ENCODE assay signal across 25 cellular contexts in the genomic region with DNA sequence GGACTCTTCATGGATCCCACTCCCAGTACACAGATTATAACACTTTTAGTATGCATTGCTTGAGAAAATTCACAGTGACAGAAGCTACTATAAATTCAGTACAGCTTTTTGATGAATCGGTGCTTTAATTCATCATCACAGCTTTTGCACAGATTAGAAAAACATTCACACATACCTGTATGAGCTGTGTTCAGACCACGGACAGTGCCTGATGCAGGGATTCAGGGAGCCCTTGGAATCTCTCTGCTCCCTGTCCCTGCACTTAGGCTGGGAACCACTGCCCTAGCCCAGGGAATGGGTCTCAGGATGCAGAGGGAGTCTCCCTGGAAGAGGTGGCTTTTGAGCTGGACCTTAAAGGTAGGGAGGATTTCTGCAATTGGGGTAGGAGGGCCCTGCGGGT. TPM values are rescaled to one million over a fixed set of nuclear protein-coding genes. Genes with fewer than 3 reads are reported as not detected.
DNase-seq lines count a peak whose midpoint lies in the region; ATAC-seq and TF ChIP-seq lines count a peak whose summit lies in the region.
"Had no signal": no experiment of that assay in that cellular context is flagged by ENCODE, and none has a peak within 500 bp of the region (broad histone marks: within the 10 kb centered on the region; RNA-seq: fewer than 3 reads in every experiment).

No MANE protein-coding gene starts in this region.

- H3K4me1 ChIP-seq in heart left ventricle (peaks cover 0 to 65% (median 24%) of the 10 kb centered on the region in 12 donors), vagina (peaks cover 11% of the 10 kb centered on the region)

- H3K27ac ChIP-seq in heart left ventricle (peak overlapping the region in 2 of 12 donors; percentile 12 to 67), layer of hippocampus (ENCODE audit: low read depth, low read length) (peak overlapping the region; percentile 56), vagina (no peak overlapping the region)
- H3K27ac ChIP-seq: C4-2B had no signal

- TF ChIP-seq CTCF in heart left ventricle (IDR thresholded peaks at IDR 0.05) (no peak), WTC11 (IDR thresholded peaks at IDR 0.05) (no peak), vagina (IDR thresholded peaks at IDR 0.05) (no peak)

- no peaks in the 10 kb centered on the region for H3K36me3 Mint-ChIP-seq in WTC11

- H3K9me3 ChIP-seq in heart left ventricle = no peaks in the 10 kb centered on the region
- H3K9me3 ChIP-seq in vagina = no peaks in the 10 kb centered on the region
- H3K9me3 ChIP-seq: heart right ventricle, neutrophil had no signal

- H3K4me3 ChIP-seq in heart left ventricle = peak overlapping the region in 8 of 12 donors; percentile 17 to 59 (median 37)
- peak overlapping the region; percentile 34 to 54 for H3K4me3 ChIP-seq in vagina

- H3K4me3 Mint-ChIP-seq in WTC11 = peak overlapping the region; percentile 63

- peaks cover 0 to 26% (median 19%) of the 10 kb centered on the region in 9 donors for H3K36me3 ChIP-seq in heart left ventricle
- peaks cover 0 to 19% of the 10 kb centered on the region in 2 donors for H3K36me3 ChIP-seq in vagina

- no peak overlapping the region for H3K27ac Mint-ChIP-seq in WTC11

- intact Hi-C loops in heart left ventricle (cut with DNase I) (loop anchor here in 2 of 10 donors (10.0 kb wide), 2 partner anchors 77 to 87 kb away; no protein-coding TSS in a partner anchor), cardiac septum (cut with DNase I) (no loop called here), vagina (cut with DNase I) (no loop called here)

- H3K27me3 ChIP-seq in heart left ventricle (no peaks in the 10 kb centered on the region), layer of hippocampus (ENCODE audit: control insufficient read depth, insufficient read depth, low read length) (no peaks in the 10 kb centered on the region), vagina (no peaks in the 10 kb centered on the region)

- CTCF ChIA-PET in WTC11 (lab: Charles Lee) = interaction anchor here (1.1 to 3.5 kb wide), 7 partner anchors 9 to 82 kb away, joined by 3 to 37 read pairs (median 10); a partner anchor contains a TSS

- no peak for ATAC-seq in heart left ventricle
- ATAC-seq in WTC11 = peak; percentile 17
- ATAC-seq: heart right ventricle had no signal

- DNase-seq in heart left ventricle (peak in 1 of 5 donors; percentile 0), cardiac septum (ENCODE audit: low spot score) (no peak), WTC11 (ENCODE audit: low spot score) (no peak), vagina (ENCODE audit: extremely low spot score in 2 of 2) (no peak), activated gamma-delta T cell treated with Interleukin-2 at 50 U/mL for 16 hours (no peak), Kasumi-1 (lab: John Stamatoyannopoulos, UW) (no peak), G401 (ENCODE audit: low spot score) (no peak)
- DNase-seq: ACHN; activated CD4-positive, alpha-beta T cell treated with anti-CD3 and anti-CD28 coated beads, Interleukin-2, amount 50 U/mL, for 4 hours; activated CD8-positive, alpha-beta memory T cell treated with anti-CD3 and anti-CD28 coated beads, Interleukin-2, amount 50 U/mL, for 48 hours; activated gamma-delta T cell; EL; H7; heart right ventricle; MM.1S; NCI-H1436; stimulated activated CD4-positive, alpha-beta T cell treated with anti-CD3 and anti-CD28 coated beads, Interleukin-4, amount 100 ng/mL, for 1 hour; stimulated activated naive CD4-positive, alpha-beta T cell treated with Interleukin-2 at 50 U/mL for 16 hours; T-helper 2 cell; trophoblast cell had no signal

- H3K9me3 Mint-ChIP-seq in WTC11 = no peaks in the 10 kb centered on the region

- H3K4me1 Mint-ChIP-seq in WTC11 = peaks cover 6% of the 10 kb centered on the region

- in situ Hi-C loops in G401 (cut with HindIII; ENCODE audit: low sequenced_read_pairs) = no loop called here

- TF ChIP-seq POLR2A in heart left ventricle (IDR thresholded peaks at IDR 0.05) (no peak), vagina (IDR thresholded peaks at IDR 0.05) (no peak)

- POLR2A ChIA-PET in WTC11 (lab: Charles Lee) = no interaction called here

- 78 to 86% (median 84%) methylated on average over 3 of the region's 3 CpGs for WGBS in heart left ventricle, 4 donors

- peaks cover 24% of the 10 kb centered on the region for H3K27me3 Mint-ChIP-seq in WTC11 (ENCODE audit: low read depth)

TF ChIP-seq in WTC11, 78 proteins besides CTCF, POLR2A, EP300 and RAD21 (continues in another document):
- TF ChIP-seq GABPB1 (CRISPR knock-in tag; IDR thresholded peaks at IDR 0.05) (no peak), ZNF416 (CRISPR knock-in tag; IDR thresholded peaks at IDR 0.05) (no peak), ZNF317 (CRISPR knock-in tag; IDR thresholded peaks at IDR 0.05; ENCODE audit: borderline replicate concordance, low read depth) (no peak), NR3C1 (CRISPR knock-in tag; conservative IDR thresholded peaks at IDR 0.05; ENCODE audit: low read depth) (no peak), ZNF671 (CRISPR knock-in tag; IDR thresholded peaks at IDR 0.05) (no peak), MXD4 (CRISPR knock-in tag; IDR thresholded peaks at IDR 0.05; ENCODE audit: borderline replicate concordance) (no peak), ZNF138 (CRISPR knock-in tag; conservative IDR thresholded peaks at IDR 0.05) (no peak), GTF2I (CRISPR knock-in tag; conservative IDR thresholded peaks at IDR 0.05) (no peak)
- TF ChIP-seq, protein P1, sequence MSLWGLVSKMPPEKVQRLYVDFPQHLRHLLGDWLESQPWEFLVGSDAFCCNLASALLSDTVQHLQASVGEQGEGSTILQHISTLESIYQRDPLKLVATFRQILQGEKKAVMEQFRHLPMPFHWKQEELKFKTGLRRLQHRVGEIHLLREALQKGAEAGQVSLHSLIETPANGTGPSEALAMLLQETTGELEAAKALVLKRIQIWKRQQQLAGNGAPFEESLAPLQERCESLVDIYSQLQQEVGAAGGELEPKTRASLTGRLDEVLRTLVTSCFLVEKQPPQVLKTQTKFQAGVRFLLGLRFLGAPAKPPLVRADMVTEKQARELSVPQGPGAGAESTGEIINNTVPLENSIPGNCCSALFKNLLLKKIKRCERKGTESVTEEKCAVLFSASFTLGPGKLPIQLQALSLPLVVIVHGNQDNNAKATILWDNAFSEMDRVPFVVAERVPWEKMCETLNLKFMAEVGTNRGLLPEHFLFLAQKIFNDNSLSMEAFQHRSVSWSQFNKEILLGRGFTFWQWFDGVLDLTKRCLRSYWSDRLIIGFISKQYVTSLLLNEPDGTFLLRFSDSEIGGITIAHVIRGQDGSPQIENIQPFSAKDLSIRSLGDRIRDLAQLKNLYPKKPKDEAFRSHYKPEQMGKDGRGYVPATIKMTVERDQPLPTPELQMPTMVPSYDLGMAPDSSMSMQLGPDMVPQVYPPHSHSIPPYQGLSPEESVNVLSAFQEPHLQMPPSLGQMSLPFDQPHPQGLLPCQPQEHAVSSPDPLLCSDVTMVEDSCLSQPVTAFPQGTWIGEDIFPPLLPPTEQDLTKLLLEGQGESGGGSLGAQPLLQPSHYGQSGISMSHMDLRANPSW (CRISPR knock-in tag; conservative IDR thresholded peaks at IDR 0.05; ENCODE audit: low read depth) = no peak
- TF ChIP-seq, protein P2, sequence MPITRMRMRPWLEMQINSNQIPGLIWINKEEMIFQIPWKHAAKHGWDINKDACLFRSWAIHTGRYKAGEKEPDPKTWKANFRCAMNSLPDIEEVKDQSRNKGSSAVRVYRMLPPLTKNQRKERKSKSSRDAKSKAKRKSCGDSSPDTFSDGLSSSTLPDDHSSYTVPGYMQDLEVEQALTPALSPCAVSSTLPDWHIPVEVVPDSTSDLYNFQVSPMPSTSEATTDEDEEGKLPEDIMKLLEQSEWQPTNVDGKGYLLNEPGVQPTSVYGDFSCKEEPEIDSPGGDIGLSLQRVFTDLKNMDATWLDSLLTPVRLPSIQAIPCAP (CRISPR knock-in tag; IDR thresholded peaks at IDR 0.05) = no peak
- TF ChIP-seq, protein P3, sequence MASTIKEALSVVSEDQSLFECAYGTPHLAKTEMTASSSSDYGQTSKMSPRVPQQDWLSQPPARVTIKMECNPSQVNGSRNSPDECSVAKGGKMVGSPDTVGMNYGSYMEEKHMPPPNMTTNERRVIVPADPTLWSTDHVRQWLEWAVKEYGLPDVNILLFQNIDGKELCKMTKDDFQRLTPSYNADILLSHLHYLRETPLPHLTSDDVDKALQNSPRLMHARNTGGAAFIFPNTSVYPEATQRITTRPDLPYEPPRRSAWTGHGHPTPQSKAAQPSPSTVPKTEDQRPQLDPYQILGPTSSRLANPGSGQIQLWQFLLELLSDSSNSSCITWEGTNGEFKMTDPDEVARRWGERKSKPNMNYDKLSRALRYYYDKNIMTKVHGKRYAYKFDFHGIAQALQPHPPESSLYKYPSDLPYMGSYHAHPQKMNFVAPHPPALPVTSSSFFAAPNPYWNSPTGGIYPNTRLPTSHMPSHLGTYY (CRISPR knock-in tag; IDR thresholded peaks at IDR 0.05) = no peak
- TF ChIP-seq, protein P4, sequence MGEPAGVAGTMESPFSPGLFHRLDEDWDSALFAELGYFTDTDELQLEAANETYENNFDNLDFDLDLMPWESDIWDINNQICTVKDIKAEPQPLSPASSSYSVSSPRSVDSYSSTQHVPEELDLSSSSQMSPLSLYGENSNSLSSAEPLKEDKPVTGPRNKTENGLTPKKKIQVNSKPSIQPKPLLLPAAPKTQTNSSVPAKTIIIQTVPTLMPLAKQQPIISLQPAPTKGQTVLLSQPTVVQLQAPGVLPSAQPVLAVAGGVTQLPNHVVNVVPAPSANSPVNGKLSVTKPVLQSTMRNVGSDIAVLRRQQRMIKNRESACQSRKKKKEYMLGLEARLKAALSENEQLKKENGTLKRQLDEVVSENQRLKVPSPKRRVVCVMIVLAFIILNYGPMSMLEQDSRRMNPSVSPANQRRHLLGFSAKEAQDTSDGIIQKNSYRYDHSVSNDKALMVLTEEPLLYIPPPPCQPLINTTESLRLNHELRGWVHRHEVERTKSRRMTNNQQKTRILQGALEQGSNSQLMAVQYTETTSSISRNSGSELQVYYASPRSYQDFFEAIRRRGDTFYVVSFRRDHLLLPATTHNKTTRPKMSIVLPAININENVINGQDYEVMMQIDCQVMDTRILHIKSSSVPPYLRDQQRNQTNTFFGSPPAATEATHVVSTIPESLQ (CRISPR knock-in tag; IDR thresholded peaks at IDR 0.05) = no peak

RNA-seq across cellular contexts. Expression of a gene that starts 13.9 kb away (rescaled TPM):
- total RNA-seq in heart left ventricle = 10 to 100 TPM; 11.3 to 24.8 (median 12.0) TPM
- polyA plus RNA-seq in heart left ventricle = 10 to 100 TPM; 14.8 to 23.8 TPM
- total RNA-seq in cardiac septum = 11.2 TPM
- total RNA-seq in WTC11 (2021) = 14.7 to 17.4 TPM (median 15.8 TPM) in 3 replicates
- 13.8 TPM for total RNA-seq in vagina
- total RNA-seq in G401 (2014; rRNA removed; shearing (Covaris generic)) = 18.9 and 32.5 TPM in 2 replicates

RNA-seq across cellular contexts. Expression of a gene that starts 25.2 kb away (rescaled TPM):
- total RNA-seq in heart left ventricle = 1 to 10 TPM in 1 of 9 donors, under 1 TPM in 6, not detected in 2; 0.09 to 3.2 (median 0.28) TPM
- polyA plus RNA-seq in heart left ventricle = under 1 TPM; 0.07 to 0.15 TPM
- 0.30 TPM for total RNA-seq in cardiac septum
- total RNA-seq in WTC11 (2021) = 0.15 to 0.18 TPM in 2 of 3 replicates, not detected in the other
- 2.9 TPM for total RNA-seq in vagina
- not detected in 2 replicates for total RNA-seq in G401 (2014; rRNA removed; shearing (Covaris generic))
- total RNA-seq: dermis microvascular lymphatic vessel endothelial cell, H7, SK-MEL-5 had no signal

RNA-seq across cellular contexts. Expression of a gene that starts 58.2 kb away (rescaled TPM):
- total RNA-seq in heart left ventricle = 100 to 1,000 TPM; 118 to 236 (median 192) TPM
- 100 to 1,000 TPM in 1 of 2 donors, 10 to 100 TPM in 1; 30.7 to 136 TPM for polyA plus RNA-seq in heart left ventricle
- 185 TPM for total RNA-seq in cardiac septum
- 437 to 506 TPM (median 452 TPM) in 3 replicates for total RNA-seq in WTC11 (2021)
- total RNA-seq in vagina = 157 TPM
- total RNA-seq in G401 (2014; rRNA removed; shearing (Covaris generic)) = 200 and 386 TPM in 2 replicates
